ENCODE assay signal across 36 cellular contexts in genomic region chr18:54916507-54916906, GRCh38. TPM values are rescaled to one million over a fixed set of nuclear protein-coding genes. Genes with fewer than 3 reads are reported as not detected.
DNase-seq lines count a peak whose midpoint lies in the region; ATAC-seq, FAIRE-seq and TF ChIP-seq lines count a peak whose summit lies in the region.
"Had no signal": no experiment of that assay in that cellular context is flagged by ENCODE, and none has a peak within 500 bp of the region (broad histone marks: within the 10 kb centered on the region; RNA-seq: fewer than 3 reads in every experiment).

No MANE protein-coding gene starts in this region.

- no peak overlapping the region for H3K56ac ChIP-seq in H9 (ENCODE audit: insufficient read length, low read depth, low read length)

- TF ChIP-seq CTCF in H9 (conservative IDR thresholded peaks at IDR 0.05) (peak; percentile 43), K562 (IDR thresholded peaks at IDR 0.05 in 2 of 3, conservative IDR thresholded peaks at IDR 0.05 in 1 of 3; ENCODE audit: insufficient read depth in 2 of 3, low read depth in 1 of 3, low read length in 3 of 3) (peak in 2 of 3 experiments; percentile 14 to 20; a peak in 2 of 6 replicates), PC-9 (conservative IDR thresholded peaks at IDR 0.05) (no peak), testis (IDR thresholded peaks at IDR 0.05) (no peak)

- H3K36me3 ChIP-seq in K562 (ENCODE audit: control insufficient read depth, insufficient read depth, low read length) (no peaks in the 10 kb centered on the region), PC-9 (ENCODE audit: low read depth) (no peaks in the 10 kb centered on the region), testis (ENCODE audit: low read depth, missing control alignments) (no peaks in the 10 kb centered on the region)
- H3K36me3 ChIP-seq: ascending aorta, cardiac muscle cell, colonic mucosa had no signal

- BruUV-seq in K562 (replicated peaks; lab: Mats Ljungman, UMichigan) (no TSS peak), PC-9 (replicated peaks; lab: Mats Ljungman, UMichigan) (no TSS peak)

- no CpG with 5 or more reads among the region's 3 CpGs for WGBS in H9 (ENCODE audit: extremely low coverage, insufficient read length, low lambda C conversion rate)
- 54% methylated on average over 3 of the region's 3 CpGs for WGBS in K562 (ENCODE audit: insufficient coverage, low coverage, missing lambda C conversion rate)
- WGBS in testis, 2 donors: 87 to 95% methylated on average over 3 of the region's 3 CpGs

- no peak for TF ChIP-seq EP300 in K562 (IDR thresholded peaks at IDR 0.05; ENCODE audit: low read length)

- H3K18ac ChIP-seq in H9 (ENCODE audit: insufficient read length, low read depth, low read length): no peak overlapping the region

- H3K27ac ChIP-seq in H9 (ENCODE audit: insufficient read length, low read depth, low read length): no peak overlapping the region
- no peak overlapping the region for H3K27ac ChIP-seq in K562 (ENCODE audit: extremely low read depth, low read depth, low read length)
- no peak overlapping the region for H3K27ac ChIP-seq in PC-9
- H3K27ac ChIP-seq in testis: no peak overlapping the region
- H3K27ac ChIP-seq: A549, ascending aorta, cardiac muscle cell, colonic mucosa, KMS-11 had no signal

- no peaks in the 10 kb centered on the region for H3K9me1 ChIP-seq in K562 (ENCODE audit: control insufficient read depth, insufficient read depth, low read length)

- intact Hi-C loops in K562 (cut with micrococcal nuclease): loop anchor here (1.0 kb wide), 1 partner anchor 67 kb away; no protein-coding TSS in a partner anchor
- intact Hi-C loops in sciatic nerve (cut with DNase I): no loop called here
- intact Hi-C loops in PC-9 (cut with micrococcal nuclease; ENCODE audit: unreplicated experiment): no loop called here
- intact Hi-C loops in testis (cut with DNase I; ENCODE audit: low total_unique reads): no loop called here

- H2BK120ac ChIP-seq in H9 (ENCODE audit: low read depth, low read length, poor library complexity, severe bottlenecking): no peak overlapping the region

- H4K20me1 ChIP-seq in H9 (ENCODE audit: control insufficient read depth, insufficient read depth, insufficient read length) (no peaks in the 10 kb centered on the region), K562 (replicated peaks; ENCODE audit: control insufficient read depth, insufficient read depth, low read length) (no peaks in the 10 kb centered on the region), PC-9 (ENCODE audit: insufficient read depth) (no peaks in the 10 kb centered on the region)

- H3K4me1 ChIP-seq in H9 (ENCODE audit: insufficient read depth, low read length): no peaks in the 10 kb centered on the region
- no peaks in the 10 kb centered on the region for H3K4me1 ChIP-seq in K562 (replicated peaks in 1 of 2; ENCODE audit: control insufficient read depth in 2 of 2, insufficient read depth in 2 of 2, low read length in 2 of 2)
- H3K4me1 ChIP-seq in PC-9 (replicated peaks; ENCODE audit: insufficient read depth): no peaks in the 10 kb centered on the region
- no peaks in the 10 kb centered on the region for H3K4me1 ChIP-seq in testis
- H3K4me1 ChIP-seq: A549, ascending aorta, colonic mucosa had no signal

- H3K4me2 ChIP-seq in H9 (ENCODE audit: insufficient read depth, insufficient read length, low read length) (no peak overlapping the region), K562 (ENCODE audit: insufficient read depth, low read length) (no peak overlapping the region), PC-9 (no peak overlapping the region)
- H3K4me2 ChIP-seq: A549, KMS-11 had no signal

- TF ChIP-seq POLR2A in K562 (conservative IDR thresholded peaks at IDR 0.05) (no peak), testis (IDR thresholded peaks at IDR 0.05) (no peak)

- POLR2A ChIA-PET in K562 (lab: Yijun Ruan, JAX) (no interaction called here), PC-9 (lab: Charles Lee; ENCODE audit: unreplicated experiment) (no interaction called here)

- no peak overlapping the region for H2AFZ ChIP-seq in H9 (ENCODE audit: low read length)
- H2AFZ ChIP-seq in K562 (ENCODE audit: low read depth, low read length): no peak overlapping the region
- no peak overlapping the region for H2AFZ ChIP-seq in PC-9

- H3K23me2 ChIP-seq in H9 (ENCODE audit: insufficient read length, low read depth, low read length, poor library complexity, severe bottlenecking): no peaks in the 10 kb centered on the region

- H3K4me3 ChIP-seq in K562: no peak overlapping the region
- H3K4me3 ChIP-seq in PC-9: no peak overlapping the region
- H3K4me3 ChIP-seq in testis: no peak overlapping the region
- H3K4me3 ChIP-seq: A549, ascending aorta, cardiac muscle cell, colonic mucosa had no signal

- no peak for DNase-seq in stimulated activated naive CD8-positive, alpha-beta T cell treated with anti-CD3 and anti-CD28 coated beads, Interleukin-15, Interleukin-2, amounts not matched to agents 100 U/mL and 50 U/mL, for 24 hours
- no peak for DNase-seq in stimulated activated naive CD8-positive, alpha-beta T cell treated with anti-CD3 and anti-CD28 coated beads, Interleukin-15, amount 100 ng/mL, for 72 hours
- DNase-seq in H9 (no peak), K562 (ENCODE audit: extremely low read depth in 1 of 4, low spot score in 3 of 4) (no peak), NCI-H2227 treated with DMSO at 0.1 percent for 48 hours (lab: John Stamatoyannopoulos, UW) (no peak), sciatic nerve (ENCODE audit: low spot score) (no peak), PC-9 (no peak), testis (no peak)
- DNase-seq: activated CD8-positive, alpha-beta memory T cell treated with anti-CD3 and anti-CD28 coated beads for 24 hours; activated effector memory CD4-positive, alpha-beta T cell treated with Interleukin-2 at 50 U/mL for 16 hours; CD8-positive, alpha-beta memory T cell; colonic mucosa; DMS 273 treated with DMSO at 0.1 percent for 48 hours; effector CD4-positive, alpha-beta T cell; EL; GOT3; hippocampal formation; immature natural killer cell; left colon; mammary epithelial cell; NCI-H1417 treated with DMSO at 0.1 percent for 48 hours; NCI-H2029 treated with DMSO at 0.1 percent for 48 hours; NCI-H526 treated with DMSO at 0.1 percent for 48 hours; nephron progenitor cell; NK-92 treated with Interleukin-12 subunit alpha and Interleukin-12 subunit beta, amount 100 ng/mL, for 24 hours; Right ventricle myocardium superior; stimulated activated CD4-positive, alpha-beta T cell treated with anti-CD3 and anti-CD28 coated beads, Interleukin-15, amount 100 ng/mL, for 24 hours had no signal

- H2BK12ac ChIP-seq in H9 (ENCODE audit: insufficient read length, low read depth, low read length): no peak overlapping the region

- H3K79me1 ChIP-seq in H9 (ENCODE audit: insufficient read depth, low read depth, low read length, poor library complexity, severe bottlenecking): no peaks in the 10 kb centered on the region

- FAIRE-seq in K562 (lab: Jason Lieb, UNC): no peak
- FAIRE-seq: A549, GM19239 had no signal

- TF ChIP-seq RAD21 in K562 (CRISPR knock-in tag; conservative IDR thresholded peaks at IDR 0.05 in 1 of 2, IDR thresholded peaks at IDR 0.05 in 1 of 2): peak in 1 of 2 experiments; percentile 48; a peak in 2 of 4 replicates

- H2BK5ac ChIP-seq in H9 (ENCODE audit: insufficient read length, low read length): no peak overlapping the region

- H3K4ac ChIP-seq in H9 (ENCODE audit: low read depth, low read length): no peak overlapping the region

- no peaks in the 10 kb centered on the region for H3K36me3 Mint-ChIP-seq in H9 (ENCODE audit: insufficient read depth in 1 of 3, low read depth in 3 of 3)
- H3K36me3 Mint-ChIP-seq: activated naive CD8-positive, alpha-beta T cell; CD8-positive, alpha-beta memory T cell; immature natural killer cell; stimulated activated effector memory CD8-positive, alpha-beta T cell treated with anti-CD3 and anti-CD28 coated beads, Interleukin-12 subunit alpha, Interleukin-12 subunit beta, amount 100 ng/mL, for 72 hours had no signal

- no peaks in the 10 kb centered on the region for H3F3A ChIP-seq in PC-9 (ENCODE audit: insufficient read depth, low read depth)

- H2BK20ac ChIP-seq in H9 (ENCODE audit: low read depth, low read length, poor library complexity, severe bottlenecking): no peak overlapping the region

- H3K79me2 ChIP-seq in H9 (ENCODE audit: insufficient read depth, low read length): no peaks in the 10 kb centered on the region
- no peaks in the 10 kb centered on the region for H3K79me2 ChIP-seq in K562 (ENCODE audit: control insufficient read depth, insufficient read depth, low read length)
- H3K79me2 ChIP-seq in PC-9 (ENCODE audit: low read depth): no peaks in the 10 kb centered on the region

- in situ Hi-C loops in K562 (cut with MboI): no loop called here

- no peak overlapping the region for H2BK15ac ChIP-seq in H9 (ENCODE audit: low read depth, low read length)

- no peak overlapping the region for H4K5ac ChIP-seq in H9 (ENCODE audit: insufficient read length, low read depth, low read length)

- H3T11ph ChIP-seq in H9 (ENCODE audit: low read length): no peak overlapping the region

- no peaks in the 10 kb centered on the region for H3K27me3 Mint-ChIP-seq in stimulated activated naive CD8-positive, alpha-beta T cell treated with anti-CD3 and anti-CD28 coated beads, Interleukin-15, amount 100 ng/mL, for 72 hours
- no peaks in the 10 kb centered on the region for H3K27me3 Mint-ChIP-seq in H9 (ENCODE audit: low read depth)
- H3K27me3 Mint-ChIP-seq: activated naive CD8-positive, alpha-beta T cell had no signal

- H3K23ac ChIP-seq in H9 (ENCODE audit: insufficient read length, low read depth, low read length): no peak overlapping the region

- H2AK5ac ChIP-seq in H9 (ENCODE audit: insufficient read length, low read length): no peak overlapping the region

- no peaks in the 10 kb centered on the region for H3K9me2 ChIP-seq in PC-9 (ENCODE audit: insufficient read depth)

- H3K27me3 ChIP-seq in H9 (ENCODE audit: insufficient read depth, low read length) (no peaks in the 10 kb centered on the region), K562 (ENCODE audit: control insufficient read depth in 2 of 2, insufficient read depth in 2 of 2, low read length in 2 of 2) (no peaks in the 10 kb centered on the region), PC-9 (ENCODE audit: insufficient read depth, low read depth) (no peaks in the 10 kb centered on the region), testis (no peaks in the 10 kb centered on the region)
- H3K27me3 ChIP-seq: ascending aorta, cardiac muscle cell, colonic mucosa had no signal

- H3K27ac Mint-ChIP-seq in stimulated activated naive CD8-positive, alpha-beta T cell treated with anti-CD3 and anti-CD28 coated beads, Interleukin-15, amount 100 ng/mL, for 72 hours: no peak overlapping the region
- no peak overlapping the region for H3K27ac Mint-ChIP-seq in H9
- H3K27ac Mint-ChIP-seq: activated naive CD8-positive, alpha-beta T cell; CD8-positive, alpha-beta memory T cell; immature natural killer cell; nephron progenitor cell; stimulated activated effector memory CD8-positive, alpha-beta T cell treated with anti-CD3 and anti-CD28 coated beads, Interleukin-12 subunit alpha, Interleukin-12 subunit beta, amount 100 ng/mL, for 72 hours had no signal

- no peak overlapping the region for H3K14ac ChIP-seq in H9 (ENCODE audit: insufficient read depth, low read length)

- no peaks in the 10 kb centered on the region for H3K4me1 Mint-ChIP-seq in stimulated activated naive CD8-positive, alpha-beta T cell treated with anti-CD3 and anti-CD28 coated beads, Interleukin-15, amount 100 ng/mL, for 72 hours
- peaks cover 2 to 7% of the 10 kb centered on the region in 2 experiments; a peak in 2 of 4 replicates for H3K4me1 Mint-ChIP-seq in H9
- H3K4me1 Mint-ChIP-seq: CD8-positive, alpha-beta memory T cell; immature natural killer cell; nephron progenitor cell; stimulated activated effector memory CD8-positive, alpha-beta T cell treated with anti-CD3 and anti-CD28 coated beads, Interleukin-12 subunit alpha, Interleukin-12 subunit beta, amount 100 ng/mL, for 72 hours had no signal

- H3K9ac ChIP-seq in H9 (ENCODE audit: extremely low read depth, insufficient read length, low read length) (no peak overlapping the region), K562 (ENCODE audit: insufficient read depth in 1 of 2, low read depth in 2 of 2, low read length in 2 of 2) (no peak overlapping the region)
- H3K9ac ChIP-seq: KMS-11 had no signal

- H3K9me3 Mint-ChIP-seq in stimulated activated naive CD8-positive, alpha-beta T cell treated with anti-CD3 and anti-CD28 coated beads, Interleukin-15, amount 100 ng/mL, for 72 hours: no peaks in the 10 kb centered on the region
- no peaks in the 10 kb centered on the region for H3K9me3 Mint-ChIP-seq in H9
- H3K9me3 Mint-ChIP-seq: immature natural killer cell; nephron progenitor cell; stimulated activated effector memory CD8-positive, alpha-beta T cell treated with anti-CD3 and anti-CD28 coated beads, Interleukin-12 subunit alpha, Interleukin-12 subunit beta, amount 100 ng/mL, for 72 hours had no signal

- H4K91ac ChIP-seq in H9 (ENCODE audit: insufficient read length, low read depth, low read length): no peak overlapping the region

- CTCF ChIA-PET in K562 (lab: Yijun Ruan, JAX; ENCODE audit: low intra/inter-chr PET ratio) (no interaction called here), PC-9 (lab: Charles Lee) (no interaction called here)

- H3K9me3 ChIP-seq in H9 (ENCODE audit: control insufficient read depth, low read depth, low read length): no peaks in the 10 kb centered on the region
- H3K9me3 ChIP-seq in K562 (replicated peaks; ENCODE audit: control insufficient read depth, insufficient read depth, low read depth, low read length): no peaks in the 10 kb centered on the region
- no peaks in the 10 kb centered on the region for H3K9me3 ChIP-seq in PC-9 (ENCODE audit: insufficient read depth, low read depth)
- H3K9me3 ChIP-seq in testis: no peaks in the 10 kb centered on the region
- H3K9me3 ChIP-seq: A549, ascending aorta, colonic mucosa had no signal

- no peak overlapping the region for H3K4me3 Mint-ChIP-seq in stimulated activated naive CD8-positive, alpha-beta T cell treated with anti-CD3 and anti-CD28 coated beads, Interleukin-15, amount 100 ng/mL, for 72 hours
- no peak overlapping the region for H3K4me3 Mint-ChIP-seq in H9
- H3K4me3 Mint-ChIP-seq: activated naive CD8-positive, alpha-beta T cell; CD8-positive, alpha-beta memory T cell; immature natural killer cell; nephron progenitor cell; stimulated activated effector memory CD8-positive, alpha-beta T cell treated with anti-CD3 and anti-CD28 coated beads, Interleukin-12 subunit alpha, Interleukin-12 subunit beta, amount 100 ng/mL, for 72 hours had no signal

- no peak overlapping the region for H4K8ac ChIP-seq in H9 (replicated peaks; ENCODE audit: insufficient read length, low read depth, low read length)

- ATAC-seq in stimulated activated naive CD8-positive, alpha-beta T cell treated with anti-CD3 and anti-CD28 coated beads, Interleukin-15, Interleukin-2, amounts not matched to agents 100 U/mL and 50 U/mL, for 24 hours: peak; percentile 40
- ATAC-seq in stimulated activated naive CD8-positive, alpha-beta T cell treated with anti-CD3 and anti-CD28 coated beads, Interleukin-15, amount 100 ng/mL, for 72 hours: no peak
- ATAC-seq in K562 (no peak), sciatic nerve (no peak)
- ATAC-seq: A549; left colon; Panc1; stimulated activated effector memory CD8-positive, alpha-beta T cell treated with anti-CD3 and anti-CD28 coated beads, Interleukin-12 subunit alpha, Interleukin-12 subunit beta, amount 100 ng/mL, for 72 hours had no signal

RNA-seq across cellular contexts. Expression of gene CCDC68, which starts 42.8 kb away (rescaled TPM):
- total RNA-seq in H9 (2021): not detected in 2 replicates
- 4.2 and 15.6 TPM in 2 replicates for total RNA-seq in K562 (2011; cell fraction: chromatin; rRNA removed; ENCODE audit: low replicate concordance)
- total RNA-seq in K562 (2011; cell fraction: nucleolus; rRNA removed): 0.67 and 1.3 TPM in 2 replicates
- 5.0 and 5.8 TPM in 2 replicates for total RNA-seq in K562 (2011; cell fraction: nucleoplasm; rRNA removed)
- total RNA-seq in K562 (2014; rRNA removed): 0.78 and 1.9 TPM in 2 replicates
- 1.8 and 2.4 TPM in 2 replicates for total RNA-seq in K562 (2014; rRNA removed; fragmentation: Illumina TruSeq; extraction: Trizol)
- total RNA-seq in K562 (2015; rRNA removed; fragmentation: Illumina TruSeq; extraction: Trizol): 1.5 and 1.7 TPM in 2 replicates
- total RNA-seq in K562 (2021): 0.74 and 1.3 TPM in 2 replicates
- 0.85 and 4.5 TPM in 2 replicates for polyA plus RNA-seq in K562 (2011; rRNA removed)
- 0.27 and 0.72 TPM in 2 replicates for polyA plus RNA-seq in K562 (2011; cell fraction: cytosol; rRNA removed)
- polyA plus RNA-seq in K562 (2011; cell fraction: nucleus; rRNA removed): 2.1 and 6.9 TPM in 2 replicates
- 0.76 and 0.96 TPM in 2 replicates for polyA plus RNA-seq in K562 (2012)
- polyA plus RNA-seq in K562 (2014; fragmentation: Illumina TruSeq; extraction: Trizol): 1.4 and 1.8 TPM in 2 replicates
- under 1 TPM; 0.28 TPM for polyA plus RNA-seq in K562 (2014; fragmentation: Nextera tagmentation; extraction: Ambion mirVana)
- polyA plus RNA-seq in K562 (2014; rRNA removed): 1.1 and 2.1 TPM in 2 replicates
- 1.9 and 4.2 TPM in 2 replicates for polyA minus RNA-seq in K562 (2011; rRNA and poly(A)+ RNA removed)
- 2.2 TPM in 1 of 2 replicates, not detected in the other for polyA minus RNA-seq in K562 (2011; cell fraction: cytosol; rRNA and poly(A)+ RNA removed)
- polyA minus RNA-seq in K562 (2011; cell fraction: nucleus; rRNA and poly(A)+ RNA removed): 2.4 and 6.7 TPM in 2 replicates
- total RNA-seq in sciatic nerve: 8.6 TPM
- total RNA-seq in PC-9 (2021): 2.7 and 2.9 TPM in 2 replicates
- 10 to 100 TPM; 35.7 to 54.1 TPM for total RNA-seq in testis
- polyA plus RNA-seq in testis (ENCODE audit: insufficient read depth, low read depth, low replicate concordance): 8.5 TPM
- total RNA-seq: CD8-positive, alpha-beta memory T cell; T-helper 2 cell treated with Interferon-gamma antibody and Interleukin-4, amounts not matched to agents 100 ng/mL and 5 ng/mL, for 36 hours had no signal
- polyA plus RNA-seq: CD8-positive, alpha-beta memory T cell; immature natural killer cell had no signal

Comparison
In these comparisons a context has a peak if more than half of its experiments do, and no peak if none do; other contexts are left out.
1. CTCF ChIP-seq: peak in H9 (single experiment) and K562 (2 of 3); none in PC-9 (single experiment) and testis (0 of 3).